In the genomic region with DNA sequence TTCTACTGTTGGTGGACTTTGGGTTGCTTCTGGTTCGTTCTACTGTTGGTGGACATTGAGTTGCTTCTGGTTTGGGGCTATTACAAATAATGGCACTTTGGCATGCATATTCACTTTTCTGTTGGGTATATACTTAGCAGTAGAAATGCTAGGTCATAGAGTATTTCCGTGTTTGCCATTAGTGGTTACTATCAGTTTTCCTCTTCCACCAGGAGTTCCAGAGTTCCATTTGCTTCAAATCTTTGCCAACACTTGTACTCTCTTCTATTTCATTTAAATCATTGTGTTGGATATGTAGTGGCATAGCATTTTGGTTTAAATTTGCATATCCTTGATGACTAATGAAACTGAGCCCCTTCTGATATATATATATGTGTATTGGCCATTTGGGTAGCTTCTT, we compare ENCODE assay signal across 22 cellular contexts.
"Had no signal": no experiment of that assay in that cellular context is flagged by ENCODE, and none has a peak within 500 bp of the region (broad histone marks: within the 10 kb centered on the region; RNA-seq: fewer than 3 reads in every experiment).

No MANE protein-coding gene starts in this region.

- ATAC-seq: body of pancreas, left cardiac atrium had no signal

- DNase-seq: activated CD4-positive, alpha-beta T cell treated with anti-CD3 and anti-CD28 coated beads for 1 hour; activated CD4-positive, alpha-beta T cell treated with anti-CD3 and anti-CD28 coated beads, Interleukin-2, amount 50 U/mL, for 1 hour; activated gamma-delta T cell treated with Interleukin-2 at 50 U/mL for 16 hours; activated T-cell treated with anti-CD3 and anti-CD28 coated beads, Interleukin-2, amount 50 U/mL, for 1 hour; anterior cingulate cortex; body of pancreas; cortex of kidney; heart right ventricle; islet precursor cell; left cardiac atrium; naive thymus-derived CD4-positive, alpha-beta T cell; pancreas; sigmoid colon; stimulated activated CD4-positive, alpha-beta T cell treated with anti-CD3 and anti-CD28 coated beads, Interleukin-4, amount 100 ng/mL, for 1 hour; stimulated activated naive CD4-positive, alpha-beta T cell; testis; WERI-Rb-1 had no signal

- H3K27ac ChIP-seq: body of pancreas, cardiac muscle cell, epithelial cell of prostate, pancreas, sigmoid colon, testis, vagina, WERI-Rb-1 had no signal

- H3K4me3 ChIP-seq: body of pancreas, cardiac muscle cell, heart right ventricle, pancreas, sigmoid colon, smooth muscle cell, testis, vagina had no signal

- H3K4me1 ChIP-seq: testis had no signal

- H3K9me3 ChIP-seq: body of pancreas, heart right ventricle, pancreas, sigmoid colon, testis, vagina had no signal

- H3K36me3 ChIP-seq: cardiac muscle cell, pancreas, sigmoid colon, vagina, WERI-Rb-1 had no signal

- FAIRE-seq: pancreas, TTC549 had no signal

- H3K27me3 ChIP-seq: body of pancreas, cardiac muscle cell, heart right ventricle, pancreas, sigmoid colon, testis, vagina had no signal
